Comparison of ENCODE assay signal across 8 cellular contexts in the genomic region with DNA sequence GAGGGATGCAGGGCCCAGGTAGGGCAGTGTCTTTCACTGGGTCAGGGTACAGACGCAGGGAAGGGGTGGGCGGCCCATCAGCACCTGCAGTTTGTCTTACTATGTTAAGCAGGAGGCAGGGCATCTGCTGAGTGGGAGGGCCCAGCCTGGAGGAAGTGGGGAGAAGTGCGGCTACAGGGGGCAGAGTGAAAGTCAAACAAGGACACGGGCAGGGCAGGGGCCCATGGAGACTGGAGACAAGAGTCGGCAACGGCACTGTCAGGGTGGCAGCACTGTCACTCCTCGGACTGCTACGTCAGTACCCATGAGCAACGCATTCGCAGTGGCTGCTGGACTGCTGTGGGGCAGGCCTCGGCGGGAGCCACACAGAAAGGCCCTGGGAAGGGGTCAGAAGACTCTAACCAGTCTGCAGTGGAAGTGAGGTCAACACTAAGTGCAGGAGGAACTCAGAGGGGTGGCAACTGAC.
DNase-seq lines count a peak whose midpoint lies in the region; ATAC-seq and TF ChIP-seq lines count a peak whose summit lies in the region.

No MANE protein-coding gene starts in this region.

- H3F3A ChIP-seq in DOHH2 (ENCODE audit: control insufficient read depth, insufficient read depth), result no peaks in the 10 kb centered on the region

- no peaks in the 10 kb centered on the region for H3K27me3 ChIP-seq in DOHH2 (ENCODE audit: control insufficient read depth, low read length)
- no peaks in the 10 kb centered on the region for H3K27me3 ChIP-seq in brain microvascular endothelial cell (replicated peaks)
- no peaks in the 10 kb centered on the region for H3K27me3 ChIP-seq in rectal smooth muscle tissue (ENCODE audit: control insufficient read depth, insufficient read depth, low read length)

- H3K9me2 ChIP-seq in DOHH2 (replicated peaks; ENCODE audit: control insufficient read depth, low read length), result no peaks in the 10 kb centered on the region

- H3K4me1 Mint-ChIP-seq in T-helper 2 cell treated with Interferon-gamma antibody and Interleukin-4, amounts not matched to agents 5 μg/mL and 100 μg/mL, for 36 hours (ENCODE audit: low read depth), result peaks cover 44% of the 10 kb centered on the region

- H3K27ac ChIP-seq in DOHH2 (ENCODE audit: low read depth, low read length), result no peak overlapping the region
- no peak overlapping the region for H3K27ac ChIP-seq in brain microvascular endothelial cell
- no peak overlapping the region for H3K27ac ChIP-seq in rectal smooth muscle tissue (ENCODE audit: low read depth, low read length)

- H3K79me2 ChIP-seq in DOHH2 (ENCODE audit: control insufficient read depth, low read length), result peaks cover 100% of the 10 kb centered on the region

- H3K4me3 ChIP-seq in DOHH2 (ENCODE audit: low read length), result no peak overlapping the region
- H3K4me3 ChIP-seq in brain microvascular endothelial cell (ENCODE audit: low read depth, low read length), result no peak overlapping the region
- H3K4me3 ChIP-seq in rectal smooth muscle tissue (ENCODE audit: low read length), result peak overlapping the region; percentile 25

- peak overlapping the region; percentile 51 for H3K4me2 ChIP-seq in DOHH2 (ENCODE audit: low read length)

- H3K27ac Mint-ChIP-seq in T-helper 2 cell treated with Interferon-gamma antibody and Interleukin-4, amounts not matched to agents 5 μg/mL and 100 μg/mL, for 36 hours, result peak overlapping the region; percentile 73

- H3K36me3 Mint-ChIP-seq in T-helper 2 cell treated with Interferon-gamma antibody and Interleukin-4, amounts not matched to agents 5 μg/mL and 100 μg/mL, for 36 hours (ENCODE audit: low read depth), result peaks cover 2% of the 10 kb centered on the region

- in situ Hi-C loops in brain microvascular endothelial cell (cut with HindIII; ENCODE audit: low pct_ligation_motif_present, low sequenced_read_pairs), result no loop called here

- H3K9ac ChIP-seq in rectal smooth muscle tissue (ENCODE audit: low read length), result no peak overlapping the region

- H3K4me1 ChIP-seq in DOHH2 (ENCODE audit: control insufficient read depth, low read length) (peaks cover 20% of the 10 kb centered on the region), rectal smooth muscle tissue (ENCODE audit: control insufficient read depth, insufficient read depth, low read length) (peaks cover 20% of the 10 kb centered on the region)

- H3K36me3 ChIP-seq in DOHH2 (ENCODE audit: control insufficient read depth, low read length) (no peaks in the 10 kb centered on the region), brain microvascular endothelial cell (replicated peaks) (no peaks in the 10 kb centered on the region), rectal smooth muscle tissue (ENCODE audit: control insufficient read depth, insufficient read depth, low read length) (no peaks in the 10 kb centered on the region)

- no peaks in the 10 kb centered on the region for H3K9me3 Mint-ChIP-seq in T-helper 2 cell treated with Interferon-gamma antibody and Interleukin-4, amounts not matched to agents 5 μg/mL and 100 μg/mL, for 36 hours

- TF ChIP-seq CTCF in DOHH2 (IDR thresholded peaks at IDR 0.05; ENCODE audit: low read depth, low read length, poor library complexity, severe bottlenecking) (no peak), brain microvascular endothelial cell (IDR thresholded peaks at IDR 0.05; ENCODE audit: low read depth, low read length, missing control alignments) (peak; percentile 1)

- DNase-seq in T-helper 2 cell treated with Interferon-gamma antibody and Interleukin-4, amounts not matched to agents 5 μg/mL and 100 μg/mL, for 36 hours (ENCODE audit: low spot score), result peak; percentile 50
- DNase-seq in brain microvascular endothelial cell, result no peak
- DNase-seq in NCI-H2227 treated with DMSO at 0.1 percent for 48 hours (lab: John Stamatoyannopoulos, UW), result no peak
- no peak for DNase-seq in superior temporal gyrus (ENCODE audit: extremely low spot score)

- H4K20me1 ChIP-seq in DOHH2 (ENCODE audit: control insufficient read depth, insufficient read depth, low read depth, low read length), result peaks cover 39% of the 10 kb centered on the region; the same call in 1 of the 2 replicates

- H3K9me3 ChIP-seq in DOHH2 (ENCODE audit: control insufficient read depth, insufficient read depth, low read length), result no peaks in the 10 kb centered on the region

- peak overlapping the region; percentile 71 for H3K4me3 Mint-ChIP-seq in T-helper 2 cell treated with Interferon-gamma antibody and Interleukin-4, amounts not matched to agents 5 μg/mL and 100 μg/mL, for 36 hours

- no peaks in the 10 kb centered on the region for H3K27me3 Mint-ChIP-seq in T-helper 2 cell treated with Interferon-gamma antibody and Interleukin-4, amounts not matched to agents 5 μg/mL and 100 μg/mL, for 36 hours (ENCODE audit: low read depth)

- ATAC-seq in HG02610 (IDR thresholded peaks at IDR 0.05; ENCODE audit: unreplicated experiment), result peak; percentile 54
- no peak for ATAC-seq in HG03565 (IDR thresholded peaks at IDR 0.05; ENCODE audit: unreplicated experiment)
